In the genomic region with DNA sequence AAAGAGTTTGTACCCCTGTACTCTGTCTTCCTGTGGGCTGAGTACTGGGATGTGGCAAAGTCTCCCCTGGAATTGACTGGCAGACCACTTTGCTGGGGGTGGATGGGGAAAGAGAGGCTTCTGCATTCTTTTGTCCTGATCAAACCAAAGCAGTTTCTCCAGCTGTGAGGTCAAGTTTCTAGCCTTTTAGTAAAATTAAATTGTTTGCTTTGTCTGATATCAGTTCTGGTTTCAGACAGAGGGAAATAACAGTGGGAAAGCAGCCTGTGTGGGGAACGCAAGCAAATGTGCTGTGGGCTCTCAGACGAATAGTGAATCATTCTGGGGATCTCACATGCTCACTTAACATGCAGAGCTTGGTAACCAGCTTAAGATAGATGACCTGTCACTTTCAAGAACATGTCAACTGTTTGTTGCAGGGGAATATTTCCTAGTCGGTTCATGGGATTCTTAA, we compare ENCODE assay signal across 15 cellular contexts.
DNase-seq lines count a peak whose midpoint lies in the region; ATAC-seq and TF ChIP-seq lines count a peak whose summit lies in the region.
"Had no signal": no experiment of that assay in that cellular context is flagged by ENCODE, and none has a peak within 500 bp of the region (broad histone marks: within the 10 kb centered on the region; RNA-seq: fewer than 3 reads in every experiment).

No MANE protein-coding gene starts in this region.

- ATAC-seq in GM18517 (IDR thresholded peaks at IDR 0.05; ENCODE audit: unreplicated experiment) (no peak), HG02973 (IDR thresholded peaks at IDR 0.05; ENCODE audit: unreplicated experiment) (no peak)

- peak; percentile 6 for DNase-seq in NCI-H82 (lab: John Stamatoyannopoulos, UW)
- no peak for DNase-seq in NCI-H82 treated with DMSO at 0.1 percent for 48 hours (lab: John Stamatoyannopoulos, UW; ENCODE audit: unreplicated experiment)
- DNase-seq in astrocyte of the cerebellum (ENCODE audit: low read depth), result peak; percentile 77
- peak; percentile 44 for DNase-seq in iris pigment epithelial cell (ENCODE audit: low read depth)
- peak; percentile 42 for DNase-seq in stromal cell of bone marrow (ENCODE audit: low read depth)
- no peak for DNase-seq in T1000 (lab: John Stamatoyannopoulos, UW)
- DNase-seq: hippocampal formation; NCI-H1436 treated with DMSO at 0.1 percent for 48 hours; NK-92 treated with Interleukin-12 subunit alpha and Interleukin-12 subunit beta, amount 100 ng/mL, for 24 hours; occipital lobe; SIG-M5 had no signal

- TF ChIP-seq CTCF in astrocyte of the cerebellum (IDR thresholded peaks at IDR 0.05; ENCODE audit: low read depth, low read length, missing control alignments), result no peak

- H3K4me3 ChIP-seq in astrocyte of the cerebellum (ENCODE audit: low read depth, low read length), result no peak overlapping the region
- H3K4me3 ChIP-seq: lung, thoracic aorta had no signal

- in situ Hi-C loops in astrocyte of the cerebellum (cut with HindIII; ENCODE audit: low sequenced_read_pairs), result no loop called here

Comparison
In these comparisons a context has a peak if more than half of its experiments do, and no peak if none do; other contexts are left out.
1. DNase-seq: peak in NCI-H82 (single experiment), astrocyte of the cerebellum (single experiment), iris pigment epithelial cell (single experiment) and stromal cell of bone marrow (single experiment); none in NCI-H82 treated with DMSO at 0.1 percent for 48 hours (single experiment) and T1000 (single experiment).